ENCODE assay signal across 37 cellular contexts in the genomic region with DNA sequence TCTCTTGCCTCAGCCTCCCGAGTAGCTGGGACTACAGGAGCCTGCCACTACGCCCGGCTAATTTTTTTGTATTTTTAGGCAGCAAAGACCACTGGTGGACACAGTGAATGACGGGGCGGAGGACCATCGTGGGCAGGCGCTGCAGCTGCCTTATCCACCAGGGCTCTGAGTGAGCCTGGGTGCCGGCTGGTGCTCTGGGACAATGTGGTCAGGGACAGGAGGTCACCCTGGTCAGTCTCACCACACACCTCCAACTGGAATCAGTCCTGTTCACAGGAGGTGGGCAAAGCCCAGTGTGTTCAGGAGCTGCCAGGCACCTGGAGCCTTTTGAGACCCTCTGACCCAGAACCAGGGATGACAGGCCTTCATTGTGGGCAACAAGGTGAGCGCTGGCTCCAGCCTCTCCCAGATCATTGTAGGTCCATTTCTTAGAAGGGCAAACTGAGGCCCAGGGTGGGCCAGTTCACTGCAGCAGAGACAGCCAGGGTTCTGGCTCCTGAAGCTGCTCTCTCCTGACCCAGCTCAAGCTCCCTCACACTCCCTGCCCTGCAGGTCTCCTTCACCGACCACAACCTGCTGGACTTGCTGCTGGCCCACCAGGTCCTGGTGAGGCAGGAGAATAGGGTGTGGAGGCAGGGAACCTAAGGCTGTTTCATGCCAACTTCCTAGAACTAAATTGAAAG. TPM values are rescaled to one million over a fixed set of nuclear protein-coding genes. Genes with fewer than 3 reads are reported as not detected.
"Had no signal": no experiment of that assay in that cellular context is flagged by ENCODE, and none has a peak within 500 bp of the region (broad histone marks: within the 10 kb centered on the region; RNA-seq: fewer than 3 reads in every experiment).

No MANE protein-coding gene starts in this region.

- DNase-seq: activated B cell treated with CpG ODN at 0.5 μM for 24 hours; activated CD4-positive, alpha-beta T cell treated with anti-CD3 and anti-CD28 coated beads for 48 hours; activated CD4-positive, alpha-beta T cell treated with anti-CD3 and anti-CD28 coated beads, Interleukin-2, amount 50 U/mL, for 1 hour; activated CD4-positive, alpha-beta T cell treated with anti-CD3 and anti-CD28 coated beads, Interleukin-2, amount 50 U/mL, for 48 hours; activated CD8-positive, alpha-beta memory T cell treated with anti-CD3 and anti-CD28 coated beads for 24 hours; activated CD8-positive, alpha-beta memory T cell treated with anti-CD3 and anti-CD28 coated beads, Interleukin-2, amount 50 U/mL, for 4 hours; activated gamma-delta T cell; activated naive CD4-positive, alpha-beta T cell; activated naive CD4-positive, alpha-beta T cell treated with anti-CD3 and anti-CD28 coated beads, Interleukin-2, amount 10 ng/mL, durations not matched to agents 7 days and 5 days; activated naive CD8-positive, alpha-beta T cell treated with anti-CD3 and anti-CD28 coated beads, Interleukin-2, amount 10 ng/mL, durations not matched to agents 7 days and 5 days; activated T-cell treated with anti-CD3 and anti-CD28 coated beads for 4 hours; activated T-cell treated with anti-CD3 and anti-CD28 coated beads, Interleukin-2, amount 50 U/mL, for 24 hours; activated T-cell treated with anti-CD3 and anti-CD28 coated beads, Interleukin-2, amount 50 U/mL, for 72 hours; central memory CD4-positive, alpha-beta T cell; cerebellar nuclear complex; colonic mucosa; effector CD8-positive, alpha-beta T cell; esophagus squamous epithelium; foreskin melanocyte; head of caudate nucleus; T-helper 1 cell; T-helper 17 cell; T1000; WERI-Rb-1 had no signal

- H3K27ac ChIP-seq: ascending aorta, breast epithelium, cardiac muscle cell, colonic mucosa, epithelial cell of prostate, esophagus squamous epithelium, WERI-Rb-1 had no signal

- H3K27me3 ChIP-seq: ascending aorta, breast epithelium, cardiac muscle cell, colonic mucosa had no signal

- ATAC-seq: activated CD4-positive, CD25-positive, alpha-beta regulatory T cell treated with anti-CD3 and anti-CD28 coated beads, Interleukin-2, amount 50 U/mL, for 24 hours; activated naive CD4-positive, alpha-beta T cell treated with anti-CD3 and anti-CD28 coated beads, Interleukin-2, amount 50 U/mL, for 72 hours; activated T-cell treated with anti-CD3 and anti-CD28 coated beads, Interleukin-2, amount 50 U/mL, for 72 hours; T-helper 17 cell had no signal

- H3K36me3 ChIP-seq: ascending aorta, breast epithelium, cardiac muscle cell, colonic mucosa, esophagus squamous epithelium, WERI-Rb-1 had no signal

- H3K4me3 ChIP-seq: ascending aorta, breast epithelium, cardiac muscle cell, colonic mucosa, esophagus squamous epithelium had no signal

- H3K9me3 ChIP-seq: ascending aorta, colonic mucosa had no signal

- FAIRE-seq: endometrium, endothelial cell of umbilical vein had no signal

- H3K4me1 ChIP-seq: breast epithelium, esophagus squamous epithelium had no signal

RNA-seq across cellular contexts. Expression of a gene that starts 15.7 kb away (rescaled TPM):
- total RNA-seq: activated B cell treated with CpG ODN at 0.5 μM for 24 hours; activated CD8-positive, alpha-beta T cell treated with anti-CD3 and anti-CD28 coated beads for 36 hours; activated naive CD4-positive, alpha-beta T cell treated with anti-CD3 and anti-CD28 coated beads, Interleukin-2, amount 50 U/mL, for 72 hours; activated naive CD8-positive, alpha-beta T cell treated with anti-CD3 and anti-CD28 coated beads, Interleukin-2, amount 10 ng/mL, durations not matched to agents 7 days and 5 days; activated T-cell treated with anti-CD3 and anti-CD28 coated beads, Interleukin-2, amount 50 U/mL, for 72 hours; ascending aorta; breast epithelium; cardiac muscle cell; colonic mucosa; dermis microvascular lymphatic vessel endothelial cell; endothelial cell of umbilical vein; esophagus squamous epithelium; fibroblast of lung; fibroblast of villous mesenchyme; T-helper 17 cell had no signal
- polyA plus RNA-seq: cardiac muscle cell, endothelial cell of umbilical vein, esophagus, fibroblast of lung had no signal
